Comparison of ENCODE assay signal across 8 cellular contexts in the genomic region with DNA sequence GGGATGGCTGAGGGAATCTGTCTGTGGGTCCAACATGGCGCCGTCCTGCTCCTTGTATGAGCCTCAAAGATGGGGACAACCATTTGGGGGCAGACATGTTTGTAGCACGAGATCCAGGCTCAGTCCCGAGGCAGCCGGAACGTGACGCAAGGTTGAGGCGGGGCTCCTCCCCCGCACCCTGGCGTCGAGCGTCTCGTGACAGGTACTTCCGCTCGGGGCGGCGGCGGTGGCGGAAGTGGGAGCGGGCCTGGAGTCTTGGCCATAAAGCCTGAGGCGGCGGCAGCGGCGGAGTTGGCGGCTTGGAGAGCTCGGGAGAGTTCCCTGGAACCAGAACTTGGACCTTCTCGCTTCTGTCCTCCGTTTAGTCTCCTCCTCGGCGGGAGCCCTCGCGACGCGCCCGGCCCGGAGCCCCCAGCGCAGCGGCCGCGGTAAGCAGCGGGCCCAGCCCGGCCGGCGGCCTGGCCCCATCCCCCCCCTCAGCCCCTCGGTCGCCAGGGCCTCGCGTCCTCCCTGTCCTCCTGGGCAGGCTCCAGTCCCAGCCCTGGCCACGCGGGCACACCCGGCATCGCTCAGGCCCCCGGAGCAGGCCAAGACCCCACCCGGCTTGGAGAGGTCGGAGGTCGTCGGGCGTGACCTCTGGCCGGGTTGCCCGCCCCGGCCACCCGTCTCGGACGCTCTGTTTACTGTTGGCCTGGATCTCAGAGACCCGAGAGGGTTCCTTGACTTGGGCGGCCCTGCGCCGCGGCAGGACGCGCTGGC.
DNase-seq lines count a peak whose midpoint lies in the region; ATAC-seq and TF ChIP-seq lines count a peak whose summit lies in the region.

A gene (plus strand): TSS at position 252 of the 759 bp plus-strand sequence. CDS start 69,185 bp downstream, outside the sequence.

- no peak; the same call in 1 of the 2 replicates for TF ChIP-seq CTCF in AG09319 (IDR thresholded peaks at IDR 0.05; ENCODE audit: low read depth, low read length)

- ATAC-seq in GM19035 (IDR thresholded peaks at IDR 0.05; ENCODE audit: unreplicated experiment) (peak; percentile 95), HG03354 (IDR thresholded peaks at IDR 0.05; ENCODE audit: poor library complexity, severe bottlenecking, unreplicated experiment) (peak; percentile 95)
- ATAC-seq in activated CD4-positive, CD25-positive, alpha-beta regulatory T cell treated with anti-CD3 and anti-CD28 coated beads, Interleukin-2, amount 50 U/mL, for 24 hours = peak; percentile 93 to 96

- peak; percentile 96 for DNase-seq in AG09319 (ENCODE audit: extremely low read depth, low read depth)
- DNase-seq in NCI-H446 treated with DMSO at 0.1 percent for 48 hours (lab: John Stamatoyannopoulos, UW) = peak; percentile 97
- peak; percentile 99 for DNase-seq in cerebellar cortex (ENCODE audit: low spot score)
- DNase-seq in islet precursor cell = peak; percentile 99
- peak; percentile 93 to 97 (median 96) for DNase-seq in stimulated activated CD4-positive, alpha-beta T cell treated with anti-CD3 and anti-CD28 coated beads, Interleukin-12 subunit alpha, Interleukin-12 subunit beta, amount 100 ng/mL, for 48 hours (ENCODE audit: low read depth in 2 of 3, low spot score in 1 of 3)

Comparison
In these comparisons a context has a peak if more than half of its experiments do, and no peak if none do; other contexts are left out.
1. Peak in every context shown above with its lines: DNase-seq and ATAC-seq.